15 cellular contexts compared by ENCODE assay signal in the genomic region with DNA sequence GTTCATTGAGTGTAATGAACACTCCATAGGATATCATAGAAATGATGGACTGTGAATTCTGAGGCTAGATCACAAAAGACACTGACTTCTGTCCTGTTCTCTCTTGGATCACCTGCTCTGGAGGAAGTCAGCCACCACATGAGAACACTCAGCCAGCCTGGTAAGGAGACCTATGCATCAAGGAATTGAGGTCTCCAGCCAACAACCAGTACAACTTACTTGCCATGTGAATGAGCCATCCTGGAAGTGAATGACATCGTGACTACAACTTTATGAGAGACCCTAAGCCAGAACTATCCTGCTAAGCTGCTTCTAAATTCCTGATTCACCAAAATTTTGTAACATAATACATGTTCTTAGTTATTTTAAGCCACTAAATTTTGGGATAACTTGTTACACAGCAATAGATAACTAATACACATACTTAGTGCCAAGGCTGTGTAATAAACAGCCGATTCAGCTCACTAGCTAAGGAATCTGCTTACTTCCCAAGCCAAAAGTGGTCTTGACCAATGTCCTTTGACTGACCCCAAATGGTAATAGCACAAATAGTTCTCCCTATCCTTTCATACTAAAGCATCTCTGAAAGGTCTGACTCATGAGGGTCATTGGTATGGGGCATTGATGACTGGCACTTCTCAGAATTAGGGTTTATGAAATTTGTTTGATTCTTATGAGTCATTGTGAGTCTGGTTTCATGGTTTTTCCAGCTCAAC. TPM values are rescaled to one million over a fixed set of nuclear protein-coding genes. Genes with fewer than 3 reads are reported as not detected.
DNase-seq lines count a peak whose midpoint lies in the region; ATAC-seq and TF ChIP-seq lines count a peak whose summit lies in the region.
"Had no signal": no experiment of that assay in that cellular context is flagged by ENCODE, and none has a peak within 500 bp of the region (broad histone marks: within the 10 kb centered on the region; RNA-seq: fewer than 3 reads in every experiment).

No MANE protein-coding gene starts in this region.

- intact Hi-C loops in MCF 10A (cut with micrococcal nuclease), result no loop called here
- intact Hi-C loops in breast epithelium (cut with DNase I; ENCODE audit: low total_unique reads), result no loop called here
- intact Hi-C loops in PC-9 (cut with micrococcal nuclease; ENCODE audit: unreplicated experiment), result no loop called here

- no peak overlapping the region for H3K27ac ChIP-seq in breast epithelium
- H3K27ac ChIP-seq in PC-9, result peak overlapping the region; percentile 74

- H3K4me1 ChIP-seq in breast epithelium, result no peaks in the 10 kb centered on the region
- peaks cover 19% of the 10 kb centered on the region for H3K4me1 ChIP-seq in PC-9 (replicated peaks; ENCODE audit: insufficient read depth)

- peak; percentile 26 for DNase-seq in MCF 10A (ENCODE audit: unreplicated experiment)
- no peak for DNase-seq in breast epithelium (ENCODE audit: low spot score in 2 of 2)
- DNase-seq in PC-9, result peak in 1 of 2 experiments; percentile 93
- peak; percentile 79 for DNase-seq in stromal cell of bone marrow (ENCODE audit: low read depth)
- DNase-seq in NCI-H128 (lab: John Stamatoyannopoulos, UW; ENCODE audit: unreplicated experiment), result no peak
- DNase-seq: amniotic stem cell; CD8-positive, alpha-beta memory T cell; cerebellar nuclear complex; left ventricle myocardium superior; NCI-H187; NCI-H524 treated with DMSO at 0.1 percent for 48 hours had no signal

- ATAC-seq in esophagus mucosa, result peak; percentile 42
- no peak for ATAC-seq in GM19328 (IDR thresholded peaks at IDR 0.05; ENCODE audit: unreplicated experiment)
- ATAC-seq in GM21360 (IDR thresholded peaks at IDR 0.05; ENCODE audit: unreplicated experiment), result no peak
- ATAC-seq: left ventricle myocardium superior had no signal

- POLR2A ChIA-PET in MCF 10A (lab: Yijun Ruan, JAX), result no interaction called here
- POLR2A ChIA-PET in PC-9 (lab: Charles Lee; ENCODE audit: unreplicated experiment), result no interaction called here

- H3K27me3 ChIP-seq in breast epithelium, result peaks cover 0 to 9% of the 10 kb centered on the region in 2 donors
- H3K27me3 ChIP-seq in PC-9 (ENCODE audit: insufficient read depth, low read depth), result no peaks in the 10 kb centered on the region

- H3K4me3 ChIP-seq in breast epithelium (no peak overlapping the region), PC-9 (no peak overlapping the region)

- no peak overlapping the region for H2AFZ ChIP-seq in PC-9

- no peak for TF ChIP-seq POLR2A in breast epithelium (IDR thresholded peaks at IDR 0.05)

- H3K4me2 ChIP-seq in PC-9, result peak overlapping the region; percentile 35; the same call in 1 of the 2 replicates

- no peaks in the 10 kb centered on the region for H3K9me2 ChIP-seq in PC-9 (ENCODE audit: insufficient read depth)

- peaks cover 22% of the 10 kb centered on the region for H3F3A ChIP-seq in PC-9 (ENCODE audit: insufficient read depth, low read depth)

- H3K79me2 ChIP-seq in PC-9 (ENCODE audit: low read depth), result no peaks in the 10 kb centered on the region

- peaks cover 66% of the 10 kb centered on the region for H3K27me3 Mint-ChIP-seq in MCF 10A (ENCODE audit: insufficient read depth, unreplicated experiment)

- H3K27ac Mint-ChIP-seq in MCF 10A (ENCODE audit: low read depth, unreplicated experiment), result no peak overlapping the region
- H3K27ac Mint-ChIP-seq: activated T-helper 2 cell treated with anti-CD3 and anti-CD28 coated beads, Interferon-gamma antibody, Interleukin-2, Interleukin-4, amounts not matched to agents 10 μg/mL and 5 μg/mL and 100 μg/mL, durations not matched to agents 14 hours and 24 hours and 36 hours had no signal

- H3K36me3 Mint-ChIP-seq in MCF 10A (ENCODE audit: insufficient read depth, unreplicated experiment), result no peaks in the 10 kb centered on the region
- H3K36me3 Mint-ChIP-seq: CD8-positive, alpha-beta memory T cell had no signal

- TF ChIP-seq CTCF in MCF 10A (IDR thresholded peaks at IDR 0.05; ENCODE audit: unreplicated experiment) (no peak), breast epithelium (IDR thresholded peaks at IDR 0.05) (no peak), PC-9 (conservative IDR thresholded peaks at IDR 0.05) (no peak)

- H3K9me3 ChIP-seq in breast epithelium (no peaks in the 10 kb centered on the region), PC-9 (ENCODE audit: insufficient read depth, low read depth) (peaks cover 7% of the 10 kb centered on the region; the same call in 1 of the 2 replicates)

- BruUV-seq in MCF 10A (replicated peaks; lab: Mats Ljungman, UMichigan), result no TSS peak
- no TSS peak for BruUV-seq in PC-9 (replicated peaks; lab: Mats Ljungman, UMichigan)

- CTCF ChIA-PET in MCF 10A (lab: Yijun Ruan, JAX) (interaction anchor here (0.5 kb wide), 1 partner anchor 20 kb away, joined by 6 read pairs; no protein-coding TSS in a partner anchor), PC-9 (lab: Charles Lee) (interaction anchor here (0.6 kb wide), 2 partner anchors 20 to 612 kb away, joined by 3 to 6 read pairs; no protein-coding TSS in a partner anchor)

- H3K4me1 Mint-ChIP-seq in MCF 10A (ENCODE audit: insufficient read depth, unreplicated experiment), result no peaks in the 10 kb centered on the region
- H3K4me1 Mint-ChIP-seq: CD8-positive, alpha-beta memory T cell had no signal

- H4K20me1 ChIP-seq in PC-9 (ENCODE audit: insufficient read depth), result no peaks in the 10 kb centered on the region

- H3K9me3 Mint-ChIP-seq in MCF 10A (ENCODE audit: unreplicated experiment), result no peaks in the 10 kb centered on the region
- H3K9me3 Mint-ChIP-seq: activated T-helper 2 cell treated with anti-CD3 and anti-CD28 coated beads, Interferon-gamma antibody, Interleukin-2, Interleukin-4, amounts not matched to agents 10 μg/mL and 5 μg/mL and 100 μg/mL, durations not matched to agents 14 hours and 24 hours and 36 hours; CD8-positive, alpha-beta memory T cell had no signal

- no peak overlapping the region for H3K4me3 Mint-ChIP-seq in MCF 10A (ENCODE audit: unreplicated experiment)
- H3K4me3 Mint-ChIP-seq: CD8-positive, alpha-beta memory T cell had no signal

- no peaks in the 10 kb centered on the region for H3K36me3 ChIP-seq in breast epithelium
- H3K36me3 ChIP-seq in PC-9 (ENCODE audit: low read depth), result no peaks in the 10 kb centered on the region

RNA-seq across cellular contexts. Expression of gene CTNNBL1, which starts 6.9 kb away (rescaled TPM):
- total RNA-seq in MCF 10A (2022), result 44.9 and 45.2 TPM in 2 replicates
- 10 to 100 TPM; 32.2 to 37.0 (median 32.4) TPM for total RNA-seq in breast epithelium
- total RNA-seq in PC-9 (2021), result 55.6 and 83.5 TPM in 2 replicates
- 38.7 TPM for total RNA-seq in esophagus mucosa

Comparison
In these comparisons a context has a peak if more than half of its experiments do, and no peak if none do; other contexts are left out.
1. DNase-seq: peak in MCF 10A (single experiment) and stromal cell of bone marrow (single experiment); none in breast epithelium (0 of 2) and NCI-H128 (single experiment).